ENCODE assay signal across 22 cellular contexts in genomic region chr2:24948506-24948905, GRCh38.
"Had no signal": no experiment of that assay in that cellular context is flagged by ENCODE, and none has a peak within 500 bp of the region (broad histone marks: within the 10 kb centered on the region; RNA-seq: fewer than 3 reads in every experiment).

No MANE protein-coding gene starts in this region.

- H3K9me3 ChIP-seq: colonic mucosa, gastrocnemius medialis, mucosa of descending colon, suprapubic skin, tibial artery, upper lobe of right lung had no signal

- H3K4me3 Mint-ChIP-seq: activated naive CD8-positive, alpha-beta T cell treated with anti-CD3 and anti-CD28 coated beads, Interleukin-2, amount 10 ng/mL, durations not matched to agents 7 days and 5 days; natural killer cell treated with Interleukin-12 subunit alpha and Interleukin-12 subunit beta and Interleukin-15 and Interleukin-18, amount 100 ng/mL, for 72 hours; T-helper 1 cell treated with Interleukin-12 subunit alpha and Interleukin-12 subunit beta and Interleukin-4 antibody, amounts not matched to agents 30 μg/mL and 1 μg/mL, for 36 hours; WTC11 had no signal

- DNase-seq: activated CD4-positive, alpha-beta T cell treated with anti-CD3 and anti-CD28 coated beads, Interleukin-2, amount 50 U/mL, for 4 hours; activated effector memory CD4-positive, alpha-beta T cell treated with Interleukin-2 at 50 U/mL for 16 hours; activated naive CD4-positive, alpha-beta T cell treated with Interleukin-2 at 50 U/mL for 16 hours; activated naive CD8-positive, alpha-beta T cell treated with anti-CD3 and anti-CD28 coated beads, Interleukin-2, amount 10 ng/mL, durations not matched to agents 7 days and 5 days; cerebellar nuclear complex; colonic mucosa; effector memory CD4-positive, alpha-beta T cell; gastrocnemius medialis; islet precursor cell; left ventricle myocardium superior; mucosa of descending colon; stimulated activated CD4-positive, alpha-beta T cell treated with anti-CD3 and anti-CD28 coated beads, Interleukin-12 subunit alpha, Interleukin-12 subunit beta, amount 100 ng/mL, for 4 hours; stimulated activated CD4-positive, alpha-beta T cell treated with anti-CD3 and anti-CD28 coated beads, Interleukin-4, amount 100 ng/mL, for 1 hour; SW 1271; tibial artery; upper lobe of right lung had no signal

- H3K4me1 Mint-ChIP-seq: activated naive CD8-positive, alpha-beta T cell treated with anti-CD3 and anti-CD28 coated beads, Interleukin-2, amount 10 ng/mL, durations not matched to agents 7 days and 5 days; WTC11 had no signal

- ATAC-seq: gastrocnemius medialis; left ventricle myocardium superior; mucosa of descending colon; natural killer cell treated with Interleukin-12 subunit alpha and Interleukin-12 subunit beta and Interleukin-15 and Interleukin-18, amount 100 ng/mL, for 72 hours; sciatic nerve; upper lobe of right lung; WTC11 had no signal

- H3K27me3 Mint-ChIP-seq: activated naive CD8-positive, alpha-beta T cell treated with anti-CD3 and anti-CD28 coated beads, Interleukin-2, amount 10 ng/mL, durations not matched to agents 7 days and 5 days; natural killer cell treated with Interleukin-12 subunit alpha and Interleukin-12 subunit beta and Interleukin-15 and Interleukin-18, amount 100 ng/mL, for 72 hours; progenitor cell of endocrine pancreas had no signal

- H3K27ac Mint-ChIP-seq: activated naive CD8-positive, alpha-beta T cell treated with anti-CD3 and anti-CD28 coated beads, Interleukin-2, amount 10 ng/mL, durations not matched to agents 7 days and 5 days; natural killer cell treated with Interleukin-12 subunit alpha and Interleukin-12 subunit beta and Interleukin-15 and Interleukin-18, amount 100 ng/mL, for 72 hours; progenitor cell of endocrine pancreas; T-helper 1 cell treated with Interleukin-12 subunit alpha and Interleukin-12 subunit beta and Interleukin-4 antibody, amounts not matched to agents 30 μg/mL and 1 μg/mL, for 36 hours; WTC11 had no signal

- H3K9me3 Mint-ChIP-seq: activated naive CD8-positive, alpha-beta T cell treated with anti-CD3 and anti-CD28 coated beads, Interleukin-2, amount 10 ng/mL, durations not matched to agents 7 days and 5 days; natural killer cell treated with Interleukin-12 subunit alpha and Interleukin-12 subunit beta and Interleukin-15 and Interleukin-18, amount 100 ng/mL, for 72 hours; T-helper 1 cell treated with Interleukin-12 subunit alpha and Interleukin-12 subunit beta and Interleukin-4 antibody, amounts not matched to agents 30 μg/mL and 1 μg/mL, for 36 hours; WTC11 had no signal
